25 cellular contexts compared by ENCODE assay signal in genomic region chr2:60252581-60253170, GRCh38.
"Had no signal": no experiment of that assay in that cellular context is flagged by ENCODE, and none has a peak within 500 bp of the region (broad histone marks: within the 10 kb centered on the region; RNA-seq: fewer than 3 reads in every experiment).

No MANE protein-coding gene starts in this region.

- H3K9me3 Mint-ChIP-seq: activated B cell treated with CpG ODN at 0.5 μM for 24 hours; activated CD4-positive, alpha-beta T cell treated with anti-CD3 and anti-CD28 coated beads, Interleukin-2, amount 10 ng/mL, durations not matched to agents 24 days and 14 days; activated T-cell treated with anti-CD3 and anti-CD28 coated beads, Interleukin-2, amount 50 U/mL, for 24 hours; T-cell had no signal

- H3K27ac ChIP-seq: brain microvascular endothelial cell, cardiac muscle cell, PC-9, SK-N-MC had no signal

- ATAC-seq: activated CD8-positive, alpha-beta memory T cell treated with anti-CD3 and anti-CD28 coated beads, Interleukin-2, amount 10 ng/mL, durations not matched to agents 7 days and 5 days; T-cell had no signal

- H3K4me3 ChIP-seq: cardiac muscle cell, PC-9, SK-N-MC had no signal

- H3K4me3 Mint-ChIP-seq: activated B cell treated with CpG ODN at 0.5 μM for 24 hours; activated CD4-positive, alpha-beta T cell treated with anti-CD3 and anti-CD28 coated beads, Interleukin-2, amount 10 ng/mL, durations not matched to agents 24 days and 14 days; activated CD8-positive, alpha-beta memory T cell treated with anti-CD3 and anti-CD28 coated beads, Interleukin-2, amount 10 ng/mL, durations not matched to agents 7 days and 5 days; activated naive CD8-positive, alpha-beta T cell; activated T-cell treated with anti-CD3 and anti-CD28 coated beads, Interleukin-2, amount 50 U/mL, for 24 hours; T-cell had no signal

- H3K36me3 ChIP-seq: brain microvascular endothelial cell, cardiac muscle cell had no signal

- H2AFZ ChIP-seq: PC-9 had no signal

- H3K27me3 Mint-ChIP-seq: activated B cell treated with CpG ODN at 0.5 μM for 24 hours; activated CD8-positive, alpha-beta memory T cell treated with anti-CD3 and anti-CD28 coated beads, Interleukin-2, amount 10 ng/mL, durations not matched to agents 7 days and 5 days; activated naive CD8-positive, alpha-beta T cell; activated T-cell treated with anti-CD3 and anti-CD28 coated beads, Interleukin-2, amount 50 U/mL, for 24 hours; T-cell had no signal

- H3K4me2 ChIP-seq: PC-9 had no signal

- H3K27me3 ChIP-seq: brain microvascular endothelial cell, cardiac muscle cell had no signal

- H3K4me1 Mint-ChIP-seq: activated B cell treated with CpG ODN at 0.5 μM for 24 hours; activated CD4-positive, alpha-beta T cell treated with anti-CD3 and anti-CD28 coated beads, Interleukin-2, amount 10 ng/mL, durations not matched to agents 24 days and 14 days; activated CD8-positive, alpha-beta memory T cell treated with anti-CD3 and anti-CD28 coated beads, Interleukin-2, amount 10 ng/mL, durations not matched to agents 7 days and 5 days; T-cell had no signal

- H3K36me3 Mint-ChIP-seq: activated CD8-positive, alpha-beta memory T cell treated with anti-CD3 and anti-CD28 coated beads, Interleukin-2, amount 10 ng/mL, durations not matched to agents 7 days and 5 days; activated naive CD8-positive, alpha-beta T cell; T-cell had no signal

- H3K27ac Mint-ChIP-seq: activated B cell treated with CpG ODN at 0.5 μM for 24 hours; activated CD4-positive, alpha-beta T cell treated with anti-CD3 and anti-CD28 coated beads, Interleukin-2, amount 10 ng/mL, durations not matched to agents 24 days and 14 days; activated CD8-positive, alpha-beta memory T cell treated with anti-CD3 and anti-CD28 coated beads, Interleukin-2, amount 10 ng/mL, durations not matched to agents 7 days and 5 days; activated naive CD8-positive, alpha-beta T cell; activated T-cell treated with anti-CD3 and anti-CD28 coated beads, Interleukin-2, amount 50 U/mL, for 24 hours; T-cell had no signal

- FAIRE-seq: astrocyte, TTC549 had no signal

- DNase-seq: activated B cell treated with CpG ODN at 0.5 μM for 24 hours; activated CD4-positive, alpha-beta T cell treated with anti-CD3 and anti-CD28 coated beads for 1 hour; activated CD4-positive, alpha-beta T cell treated with anti-CD3 and anti-CD28 coated beads, Interleukin-2, amount 10 ng/mL, durations not matched to agents 24 days and 14 days; activated CD4-positive, alpha-beta T cell treated with anti-CD3 and anti-CD28 coated beads, Interleukin-2, amount 50 U/mL, for 48 hours; activated CD8-positive, alpha-beta memory T cell treated with anti-CD3 and anti-CD28 coated beads, Interleukin-2, amount 10 ng/mL, durations not matched to agents 7 days and 5 days; activated effector memory CD4-positive, alpha-beta T cell treated with anti-CD3 and anti-CD28 coated beads, Interleukin-2, amount 50 U/mL, for 16 hours; activated naive CD4-positive, alpha-beta T cell treated with Interleukin-2 at 50 U/mL for 16 hours; activated T-cell treated with anti-CD3 and anti-CD28 coated beads, Interleukin-2, amount 50 U/mL, for 24 hours; brain microvascular endothelial cell; KG1; NCI-H1048; NCI-H1417; NCI-H2029; NCI-H345; NCI-H510A treated with DMSO at 0.1 percent for 48 hours; PC-9; SHP77 treated with DMSO at 0.1 percent for 48 hours; T-cell; T-helper 2 cell; T1000 had no signal
